Comparison of ENCODE assay signal across 1 cellular context in genomic region chr12:7058163-7058845, GRCh38.
TF ChIP-seq lines count a peak whose summit lies in the region.

No MANE protein-coding gene starts in this region.

TF ChIP-seq in K562, 482 proteins besides CTCF, POLR2A, EP300 and RAD21 (continued from another document and continues in another):
- no peak for TF ChIP-seq MBD2 (IDR thresholded peaks at IDR 0.05; ENCODE audit: borderline replicate concordance, low read depth)
- TF ChIP-seq NCOR1 (IDR thresholded peaks at IDR 0.05) = no peak
- no peak for TF ChIP-seq ZNF212 (CRISPR knock-in tag; IDR thresholded peaks at IDR 0.05)
- TF ChIP-seq ZNF41 (CRISPR knock-in tag; conservative IDR thresholded peaks at IDR 0.05) = peak; percentile 86
- TF ChIP-seq E2F6 (IDR thresholded peaks at IDR 0.05; ENCODE audit: borderline replicate concordance in 1 of 2, extremely low read depth in 1 of 2, insufficient read depth in 1 of 2, insufficient read length in 1 of 2, low read depth in 1 of 2, low read length in 1 of 2, poor library complexity in 1 of 2, severe bottlenecking in 1 of 2) = no peak
- no peak for TF ChIP-seq CBX1 (IDR thresholded peaks at IDR 0.05; ENCODE audit: low read depth)
- no peak for TF ChIP-seq ARHGAP35 (IDR thresholded peaks at IDR 0.05; ENCODE audit: partially characterized antibody)
- TF ChIP-seq ARID3A (IDR thresholded peaks at IDR 0.05; ENCODE audit: borderline replicate concordance, low read depth, low read length) = no peak
- no peak for TF ChIP-seq KDM2B (CRISPR knock-in tag; IDR thresholded peaks at IDR 0.05)
- TF ChIP-seq PATZ1 (CRISPR knock-in tag; IDR thresholded peaks at IDR 0.05; ENCODE audit: borderline replicate concordance) = peak; percentile 67; the same call in 1 of the 2 replicates
- TF ChIP-seq ZSCAN32 (CRISPR knock-in tag; IDR thresholded peaks at IDR 0.05) = no peak
- TF ChIP-seq NR0B1 (IDR thresholded peaks at IDR 0.05; ENCODE audit: partially characterized antibody) = no peak
- peak; percentile 65 for TF ChIP-seq ATF4 (CRISPR knock-in tag; IDR thresholded peaks at IDR 0.05)
- TF ChIP-seq SRSF1 (IDR thresholded peaks at IDR 0.05; ENCODE audit: low read depth, low read length) = no peak
- peak; percentile 85 for TF ChIP-seq TAF7 (tag; IDR thresholded peaks at IDR 0.05)
- no peak for TF ChIP-seq ZNF318 (IDR thresholded peaks at IDR 0.05; ENCODE audit: borderline replicate concordance in 1 of 2, low read depth in 1 of 2)
- TF ChIP-seq BHLHE40 (IDR thresholded peaks at IDR 0.05; ENCODE audit: low read length) = no peak
- no peak for TF ChIP-seq CLOCK (CRISPR knock-in tag; IDR thresholded peaks at IDR 0.05; ENCODE audit: borderline replicate concordance)
- no peak for TF ChIP-seq TAF15 (IDR thresholded peaks at IDR 0.05; ENCODE audit: low read depth, low read length)
- no peak for TF ChIP-seq THRA (IDR thresholded peaks at IDR 0.05)
- TF ChIP-seq ARID2 (IDR thresholded peaks at IDR 0.05) = no peak
- 0 out of 2 replicates have a peak, but pooled peaks have one; percentile 71 for TF ChIP-seq RREB1 (CRISPR knock-in tag; IDR thresholded peaks at IDR 0.05)
- no peak for TF ChIP-seq ELF1 (tag; IDR thresholded peaks at IDR 0.05)
- TF ChIP-seq MTA2 (IDR thresholded peaks at IDR 0.05; ENCODE audit: low read depth) = no peak
- TF ChIP-seq JUNB (CRISPR knock-in tag; conservative IDR thresholded peaks at IDR 0.05) = no peak
- TF ChIP-seq ZNF316 (IDR thresholded peaks at IDR 0.05) = no peak
- TF ChIP-seq ZBTB17 (CRISPR knock-in tag; IDR thresholded peaks at IDR 0.05) = peak; percentile 85
- no peak for TF ChIP-seq CREBBP (IDR thresholded peaks at IDR 0.05; ENCODE audit: low read depth, low read length)
- no peak for TF ChIP-seq TBL1XR1 (IDR thresholded peaks at IDR 0.05; ENCODE audit: low read length in 2 of 2)
- TF ChIP-seq ZNF174 (CRISPR knock-in tag; IDR thresholded peaks at IDR 0.05) = no peak
- TF ChIP-seq ZNF143 (CRISPR knock-in tag; IDR thresholded peaks at IDR 0.05) = no peak
